In the genomic region with DNA sequence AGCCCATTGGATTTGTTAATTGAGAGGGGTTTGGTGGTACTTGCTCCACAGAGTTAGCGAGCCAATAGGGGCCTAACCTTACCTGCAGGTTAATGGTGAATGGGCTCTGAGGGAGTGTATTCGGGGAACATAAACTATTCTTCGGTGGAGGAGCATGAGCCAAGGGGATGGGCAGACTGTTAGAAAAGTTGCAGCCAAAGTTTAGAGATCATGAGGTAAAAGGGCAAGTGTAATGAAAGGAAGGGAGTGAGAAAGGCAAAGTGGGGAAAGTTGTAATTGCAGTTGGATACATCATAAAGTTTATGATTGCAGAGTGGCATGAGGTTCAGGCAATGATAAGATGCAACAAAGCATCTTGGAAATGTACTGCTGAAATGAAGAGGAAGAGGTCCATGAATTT, we compare ENCODE assay signal across 24 cellular contexts.
DNase-seq lines count a peak whose midpoint lies in the region; ATAC-seq and TF ChIP-seq lines count a peak whose summit lies in the region.
"Had no signal": no experiment of that assay in that cellular context is flagged by ENCODE, and none has a peak within 500 bp of the region (broad histone marks: within the 10 kb centered on the region; RNA-seq: fewer than 3 reads in every experiment).

No MANE protein-coding gene starts in this region.

- H3K27me3 ChIP-seq in right lobe of liver = no peaks in the 10 kb centered on the region
- H3K27me3 ChIP-seq: BE2C, BLaER1 had no signal

- intact Hi-C loops in left colon (cut with DNase I, micrococcal nuclease) = no loop called here
- intact Hi-C loops in right lobe of liver (cut with DNase I) = no loop called here

- POLR2A ChIA-PET in HEK293 (lab: Yijun Ruan, JAX) = no interaction called here

- no peak overlapping the region for H3K4me3 Mint-ChIP-seq in activated naive CD8-positive, alpha-beta T cell treated with anti-CD3 and anti-CD28 coated beads, Interleukin-2, amount 50 U/mL, for 24 hours
- H3K4me3 Mint-ChIP-seq: CD14-positive monocyte; CD4-positive, alpha-beta memory T cell; CD4-positive, CD25-positive, alpha-beta regulatory T cell; CD8-positive, alpha-beta memory T cell had no signal

- H3K4me1 ChIP-seq in HEK293 (ENCODE audit: control insufficient read depth, insufficient read depth, low read length) (peaks cover 7% of the 10 kb centered on the region; the same call in 1 of the 2 replicates), right lobe of liver (peaks cover 0 to 60% (median 13%) of the 10 kb centered on the region in 4 donors)
- H3K4me1 ChIP-seq: BE2C, BLaER1 had no signal

- H3K27ac Mint-ChIP-seq in activated naive CD8-positive, alpha-beta T cell treated with anti-CD3 and anti-CD28 coated beads, Interleukin-2, amount 50 U/mL, for 24 hours = no peak overlapping the region
- H3K27ac Mint-ChIP-seq: CD14-positive monocyte; CD4-positive, alpha-beta memory T cell; CD4-positive, CD25-positive, alpha-beta regulatory T cell; CD8-positive, alpha-beta memory T cell had no signal

- no peaks in the 10 kb centered on the region for H3K36me3 Mint-ChIP-seq in activated naive CD8-positive, alpha-beta T cell treated with anti-CD3 and anti-CD28 coated beads, Interleukin-2, amount 50 U/mL, for 24 hours (ENCODE audit: low read depth)
- H3K36me3 Mint-ChIP-seq: CD14-positive monocyte; CD4-positive, alpha-beta memory T cell; CD4-positive, CD25-positive, alpha-beta regulatory T cell; CD8-positive, alpha-beta memory T cell had no signal

- CTCF ChIA-PET in HEK293 (lab: Yijun Ruan, JAX) = interaction anchor here (1.2 kb wide), 1 partner anchor 21 kb away, joined by 4 read pairs; no protein-coding TSS in a partner anchor

- H3K4me3 ChIP-seq in HEK293 (ENCODE audit: low read depth, low read length) (no peak overlapping the region), right lobe of liver (no peak overlapping the region)
- H3K4me3 ChIP-seq: BLaER1, GM12878 had no signal

- no peaks in the 10 kb centered on the region for H3K27me3 Mint-ChIP-seq in activated naive CD8-positive, alpha-beta T cell treated with anti-CD3 and anti-CD28 coated beads, Interleukin-2, amount 50 U/mL, for 24 hours
- H3K27me3 Mint-ChIP-seq: CD4-positive, alpha-beta memory T cell; CD4-positive, CD25-positive, alpha-beta regulatory T cell; CD8-positive, alpha-beta memory T cell had no signal

- ATAC-seq in left colon (peak; percentile 46), right lobe of liver (peak; percentile 10 to 67 (median 56)), HG03135 (IDR thresholded peaks at IDR 0.05; ENCODE audit: unreplicated experiment) (no peak)
- ATAC-seq in activated naive CD8-positive, alpha-beta T cell treated with anti-CD3 and anti-CD28 coated beads, Interleukin-2, amount 50 U/mL, for 24 hours = no peak
- ATAC-seq: GM12878 had no signal

- H3K9me3 ChIP-seq in HEK293 (ENCODE audit: control insufficient read depth, insufficient read depth, low read depth, low read length) = no peaks in the 10 kb centered on the region
- H3K9me3 ChIP-seq in right lobe of liver = no peaks in the 10 kb centered on the region
- H3K9me3 ChIP-seq: BE2C, BLaER1 had no signal

- H3K36me3 ChIP-seq in HEK293 (ENCODE audit: control insufficient read depth in 2 of 2, insufficient read depth in 1 of 2, low read length in 2 of 2) = no peaks in the 10 kb centered on the region
- no peaks in the 10 kb centered on the region for H3K36me3 ChIP-seq in right lobe of liver
- H3K36me3 ChIP-seq: BE2C, BLaER1 had no signal

- no peak for TF ChIP-seq CTCF in HEK293 (tag by site-specific recombination; IDR thresholded peaks at IDR 0.05)
- TF ChIP-seq CTCF in right lobe of liver (IDR thresholded peaks at IDR 0.05) = no peak

- H3K9me3 Mint-ChIP-seq in activated naive CD8-positive, alpha-beta T cell treated with anti-CD3 and anti-CD28 coated beads, Interleukin-2, amount 50 U/mL, for 24 hours = no peaks in the 10 kb centered on the region
- H3K9me3 Mint-ChIP-seq: CD14-positive monocyte; CD4-positive, alpha-beta memory T cell had no signal

- DNase-seq in left colon = no peak
- DNase-seq in right lobe of liver = no peak
- no peak for DNase-seq in NCI-H446 (lab: John Stamatoyannopoulos, UW)
- DNase-seq in activated naive CD8-positive, alpha-beta T cell treated with anti-CD3 and anti-CD28 coated beads, Interleukin-2, amount 50 U/mL, for 24 hours = no peak
- DNase-seq: 8988T; ACHN; BE2C; C1 segment of cervical spinal cord; CD4-positive, alpha-beta memory T cell; CD4-positive, CD25-positive, alpha-beta regulatory T cell; CD8-positive, alpha-beta memory T cell; COR-L47; DMS 273 treated with DMSO at 0.1 percent for 48 hours; DMS153; DMS53; DMS79; DND-41; EL; GDM1 had no signal

- H3K27ac ChIP-seq in HEK293 (ENCODE audit: extremely low read depth, low read depth, low read length) = no peak overlapping the region
- H3K27ac ChIP-seq in right lobe of liver = no peak overlapping the region
- H3K27ac ChIP-seq: BLaER1 had no signal

- no peak for TF ChIP-seq POLR2A in right lobe of liver (IDR thresholded peaks at IDR 0.05)

- H3K4me1 Mint-ChIP-seq in activated naive CD8-positive, alpha-beta T cell treated with anti-CD3 and anti-CD28 coated beads, Interleukin-2, amount 50 U/mL, for 24 hours = no peaks in the 10 kb centered on the region
- H3K4me1 Mint-ChIP-seq: CD14-positive monocyte; CD4-positive, alpha-beta memory T cell; CD4-positive, CD25-positive, alpha-beta regulatory T cell; CD8-positive, alpha-beta memory T cell had no signal

- WGBS in right lobe of liver (ENCODE audit: insufficient coverage, low coverage, low lambda C conversion rate, missing lambda C conversion rate) = 62% methylated on average over 3 of the region's 3 CpGs

TF ChIP-seq in HEK293, 187 proteins besides CTCF, POLR2A, EP300 and RAD21:
- TF ChIP-seq, protein P1, sequence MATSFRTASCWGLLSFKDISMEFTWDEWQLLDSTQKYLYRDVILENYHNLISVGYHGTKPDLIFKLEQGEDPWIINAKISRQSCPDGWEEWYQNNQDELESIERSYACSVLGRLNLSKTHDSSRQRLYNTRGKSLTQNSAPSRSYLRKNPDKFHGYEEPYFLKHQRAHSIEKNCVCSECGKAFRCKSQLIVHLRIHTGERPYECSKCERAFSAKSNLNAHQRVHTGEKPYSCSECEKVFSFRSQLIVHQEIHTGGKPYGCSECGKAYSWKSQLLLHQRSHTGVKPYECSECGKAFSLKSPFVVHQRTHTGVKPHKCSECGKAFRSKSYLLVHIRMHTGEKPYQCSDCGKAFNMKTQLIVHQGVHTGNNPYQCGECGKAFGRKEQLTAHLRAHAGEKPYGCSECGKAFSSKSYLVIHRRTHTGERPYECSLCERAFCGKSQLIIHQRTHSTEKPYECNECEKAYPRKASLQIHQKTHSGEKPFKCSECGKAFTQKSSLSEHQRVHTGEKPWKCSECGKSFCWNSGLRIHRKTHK (tag by site-specific recombination; IDR thresholded peaks at IDR 0.05) = no peak
- TF ChIP-seq ZNF23 (tag by site-specific recombination; IDR thresholded peaks at IDR 0.05; ENCODE audit: borderline replicate concordance) (no peak), ZNF600 (tag by site-specific recombination; IDR thresholded peaks at IDR 0.05) (no peak), PRDM1 (tag by site-specific recombination; IDR thresholded peaks at IDR 0.05) (peak; percentile 93), ZFP3 (tag by site-specific recombination; IDR thresholded peaks at IDR 0.05; ENCODE audit: low read depth) (no peak)
TF ChIP-seq in HEK293: peak in this region for 1.

Comparison
In these comparisons a context has a peak if more than half of its experiments do, and no peak if none do; other contexts are left out.
1. ATAC-seq: peak in left colon (single experiment) and right lobe of liver (4 of 4); none in activated naive CD8-positive, alpha-beta T cell treated with anti-CD3 and anti-CD28 coated beads, Interleukin-2, amount 50 U/mL, for 24 hours (single experiment) and HG03135 (single experiment).